1 cellular context compared by ENCODE assay signal in genomic region chr5:159128070-159128507, GRCh38.
TF ChIP-seq lines count a peak whose summit lies in the region.

No MANE protein-coding gene starts in this region.

TF ChIP-seq in K562, 482 proteins besides CTCF, POLR2A, EP300 and RAD21 (continued from another document and continues in another):
- TF ChIP-seq SAFB2 (IDR thresholded peaks at IDR 0.05; ENCODE audit: borderline replicate concordance, low read depth, low read length, severe bottlenecking) (no peak), U2AF2 (optimal IDR thresholded peaks at IDR 0.05; ENCODE audit: low read depth, low read length) (no peak), NFE2L1 (tag; IDR thresholded peaks at IDR 0.05; ENCODE audit: borderline replicate concordance, low read depth) (no peak), MTF1 (CRISPR knock-in tag; IDR thresholded peaks at IDR 0.05; ENCODE audit: borderline replicate concordance) (no peak), KLF16 (IDR thresholded peaks at IDR 0.05) (peak; percentile 91), HDAC1 (IDR thresholded peaks at IDR 0.05) (peak in 1 of 2 experiments; percentile 84; a peak in 3 of 4 replicates), ZNF668 (CRISPR knock-in tag; IDR thresholded peaks at IDR 0.05) (no peak), L3MBTL2 (IDR thresholded peaks at IDR 0.05) (peak; percentile 51; the same call in 1 of the 2 replicates), HNRNPUL1 (IDR thresholded peaks at IDR 0.05; ENCODE audit: low read length) (no peak), STAT5A (IDR thresholded peaks at IDR 0.05; ENCODE audit: borderline replicate concordance, low read length) (peak; percentile 92), ARNT (IDR thresholded peaks at IDR 0.05) (0 out of 4 replicates have a peak, but pooled peaks have one; percentile 48 to 69), PKNOX1 (IDR thresholded peaks at IDR 0.05) (no peak), ZNF12 (CRISPR knock-in tag; IDR thresholded peaks at IDR 0.05) (no peak), NR2F6 (CRISPR knock-in tag; IDR thresholded peaks at IDR 0.05) (no peak), MTA1 (IDR thresholded peaks at IDR 0.05; ENCODE audit: borderline replicate concordance) (0 out of 2 replicates have a peak, but pooled peaks have one; percentile 36), CXXC5 (CRISPR knock-in tag; IDR thresholded peaks at IDR 0.05) (peak; percentile 93), ZNF609 (CRISPR knock-in tag; IDR thresholded peaks at IDR 0.05; ENCODE audit: borderline replicate concordance) (no peak), TAF15 (IDR thresholded peaks at IDR 0.05; ENCODE audit: low read depth, low read length) (no peak), MTA3 (IDR thresholded peaks at IDR 0.05; ENCODE audit: borderline replicate concordance) (peak; percentile 59; the same call in 1 of the 2 replicates), FOXK1 (CRISPR knock-in tag; IDR thresholded peaks at IDR 0.05; ENCODE audit: borderline replicate concordance) (no peak), ZNF766 (CRISPR knock-in tag; conservative IDR thresholded peaks at IDR 0.05) (no peak), ATF4 (CRISPR knock-in tag; IDR thresholded peaks at IDR 0.05) (no peak), EP400 (IDR thresholded peaks at IDR 0.05) (no peak), ZBTB11 (CRISPR knock-in tag; IDR thresholded peaks at IDR 0.05) (peak in 1 of 3 experiments; percentile 44; a peak in 1 of 6 replicates), ATF7 (IDR thresholded peaks at IDR 0.05) (peak; percentile 58), ZEB2 (IDR thresholded peaks at IDR 0.05) (no peak), ZNF444 (CRISPR knock-in tag; IDR thresholded peaks at IDR 0.05) (no peak), DPF2 (IDR thresholded peaks at IDR 0.05) (peak; percentile 93), TAF9B (IDR thresholded peaks at IDR 0.05; ENCODE audit: partially characterized antibody) (peak; percentile 19), RFX5 (IDR thresholded peaks at IDR 0.05; ENCODE audit: low read depth, low read length) (no peak), MAFG (tag; conservative IDR thresholded peaks at IDR 0.05) (no peak), BRCA1 (IDR thresholded peaks at IDR 0.05) (no peak), BRCA1 (CRISPR knock-in tag; IDR thresholded peaks at IDR 0.05) (no peak), PHF21A (IDR thresholded peaks at IDR 0.05; ENCODE audit: borderline replicate concordance, low read depth) (peak; percentile 35; the same call in 1 of the 2 replicates), HDAC2 (IDR thresholded peaks at IDR 0.05) (peak; percentile 88), PCBP1 (IDR thresholded peaks at IDR 0.05; ENCODE audit: low read depth, low read length, poor library complexity, severe bottlenecking) (no peak), EZH2 (IDR thresholded peaks at IDR 0.05; ENCODE audit: borderline replicate concordance, low read depth, low read length) (no peak), ETV1 (tag; conservative IDR thresholded peaks at IDR 0.05; ENCODE audit: low read depth) (peak; percentile 51), ZKSCAN8 (CRISPR knock-in tag; IDR thresholded peaks at IDR 0.05) (peak; percentile 74; the same call in 1 of the 2 replicates), ATF2 (CRISPR knock-in tag; IDR thresholded peaks at IDR 0.05) (no peak), RHOXF2B (CRISPR knock-in tag; conservative IDR thresholded peaks at IDR 0.05) (no peak), E2F4 (CRISPR knock-in tag; IDR thresholded peaks at IDR 0.05; ENCODE audit: low read depth) (no peak), ZSCAN32 (CRISPR knock-in tag; IDR thresholded peaks at IDR 0.05) (no peak), SMARCE1 (IDR thresholded peaks at IDR 0.05) (peak; percentile 77), MTA2 (IDR thresholded peaks at IDR 0.05; ENCODE audit: low read depth) (peak; percentile 89), BHLHE40 (IDR thresholded peaks at IDR 0.05; ENCODE audit: low read length) (0 out of 2 replicates have a peak, but pooled peaks have one; percentile 8), RNF2 (IDR thresholded peaks at IDR 0.05) (peak; percentile 68; the same call in 1 of the 2 replicates), ELF2 (CRISPR knock-in tag; IDR thresholded peaks at IDR 0.05) (no peak), ZBTB1 (CRISPR knock-in tag; IDR thresholded peaks at IDR 0.05; ENCODE audit: borderline replicate concordance, low read depth) (no peak), TSHZ1 (CRISPR knock-in tag; IDR thresholded peaks at IDR 0.05) (no peak), ELK1 (CRISPR knock-in tag; IDR thresholded peaks at IDR 0.05) (no peak), NUFIP1 (IDR thresholded peaks at IDR 0.05; ENCODE audit: partially characterized antibody) (no peak), TAF7 (tag; IDR thresholded peaks at IDR 0.05) (no peak), FOXM1 (IDR thresholded peaks at IDR 0.05; ENCODE audit: low read depth) (peak; percentile 93), FOXM1 (CRISPR knock-in tag; IDR thresholded peaks at IDR 0.05; ENCODE audit: low read depth) (no peak), HDAC3 (IDR thresholded peaks at IDR 0.05; ENCODE audit: borderline replicate concordance, partially characterized antibody) (peak; percentile 76), SP2 (IDR thresholded peaks at IDR 0.05; ENCODE audit: extremely low read depth, low read depth, low read length, poor library complexity, severe bottlenecking) (no peak), THRAP3 (IDR thresholded peaks at IDR 0.05; ENCODE audit: borderline replicate concordance) (no peak)
